10 cellular contexts compared by ENCODE assay signal in the genomic region with DNA sequence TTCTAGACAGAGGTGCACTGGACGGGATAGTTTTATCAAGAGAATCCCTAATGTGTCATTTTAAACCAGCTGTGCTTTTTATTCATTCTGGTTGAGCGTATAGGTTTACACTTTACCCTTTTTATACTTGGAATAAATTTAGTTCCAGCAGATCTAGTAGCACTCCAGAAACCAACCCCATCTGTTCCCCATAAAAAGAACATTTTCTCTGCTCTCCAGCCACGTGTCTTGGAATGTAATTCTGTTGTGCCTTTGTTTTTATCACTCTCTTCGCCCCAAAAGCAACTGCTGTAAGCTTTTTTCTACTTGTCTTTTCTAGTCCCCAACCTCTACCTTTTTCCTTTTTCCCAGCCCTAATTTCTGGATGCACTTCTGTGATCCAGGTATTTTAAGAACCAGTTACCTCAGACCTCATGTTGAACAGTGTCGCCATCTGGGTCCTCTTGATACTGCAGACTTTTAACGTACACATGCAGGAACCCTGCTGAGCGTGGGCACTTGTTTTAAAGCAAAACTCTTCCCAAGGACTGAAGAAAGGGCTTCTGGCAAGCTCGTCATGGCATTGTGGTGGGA.
"Had no signal": no experiment of that assay in that cellular context is flagged by ENCODE, and none has a peak within 500 bp of the region (broad histone marks: within the 10 kb centered on the region; RNA-seq: fewer than 3 reads in every experiment).

No MANE protein-coding gene starts in this region.

- H3K27ac ChIP-seq: neutrophil, transverse colon had no signal

- H3K27me3 Mint-ChIP-seq: activated CD4-positive, alpha-beta memory T cell treated with anti-CD3 and anti-CD28 coated beads for 36 hours; stimulated activated memory B cell treated with anti-CD40 and anti-IgM and Interleukin-4, amounts not matched to agents 10 μg/mL and 1 μg/mL and 100 μg/mL, for 72 hours had no signal

- ATAC-seq: right cardiac atrium; stimulated activated memory B cell treated with anti-CD40 and anti-IgM and Interleukin-4, amounts not matched to agents 10 μg/mL and 1 μg/mL and 100 μg/mL, for 72 hours had no signal

- H3K4me3 ChIP-seq: transverse colon had no signal

- DNase-seq: activated CD4-positive, alpha-beta memory T cell treated with anti-CD3 and anti-CD28 coated beads for 36 hours; activated CD4-positive, CD25-positive, alpha-beta regulatory T cell treated with anti-CD3 and anti-CD28 coated beads, Interleukin-2, amount 50 U/mL, for 72 hours; activated naive CD4-positive, alpha-beta T cell; activated T-cell treated with anti-CD3 and anti-CD28 coated beads, Interleukin-2, amount 50 U/mL, for 48 hours; aorta; effector CD4-positive, alpha-beta T cell; right cardiac atrium; transverse colon had no signal

- H3K4me3 Mint-ChIP-seq: activated CD4-positive, alpha-beta memory T cell treated with anti-CD3 and anti-CD28 coated beads for 36 hours; stimulated activated memory B cell treated with anti-CD40 and anti-IgM and Interleukin-4, amounts not matched to agents 10 μg/mL and 1 μg/mL and 100 μg/mL, for 72 hours had no signal

- H3K9me3 Mint-ChIP-seq: activated CD4-positive, alpha-beta memory T cell treated with anti-CD3 and anti-CD28 coated beads for 36 hours; stimulated activated memory B cell treated with anti-CD40 and anti-IgM and Interleukin-4, amounts not matched to agents 10 μg/mL and 1 μg/mL and 100 μg/mL, for 72 hours had no signal

- H3K27ac Mint-ChIP-seq: activated CD4-positive, alpha-beta memory T cell treated with anti-CD3 and anti-CD28 coated beads for 36 hours; stimulated activated memory B cell treated with anti-CD40 and anti-IgM and Interleukin-4, amounts not matched to agents 10 μg/mL and 1 μg/mL and 100 μg/mL, for 72 hours had no signal

- H3K36me3 Mint-ChIP-seq: activated CD4-positive, alpha-beta memory T cell treated with anti-CD3 and anti-CD28 coated beads for 36 hours; stimulated activated memory B cell treated with anti-CD40 and anti-IgM and Interleukin-4, amounts not matched to agents 10 μg/mL and 1 μg/mL and 100 μg/mL, for 72 hours had no signal
